ENCODE assay signal across 1 cellular context in the genomic region with DNA sequence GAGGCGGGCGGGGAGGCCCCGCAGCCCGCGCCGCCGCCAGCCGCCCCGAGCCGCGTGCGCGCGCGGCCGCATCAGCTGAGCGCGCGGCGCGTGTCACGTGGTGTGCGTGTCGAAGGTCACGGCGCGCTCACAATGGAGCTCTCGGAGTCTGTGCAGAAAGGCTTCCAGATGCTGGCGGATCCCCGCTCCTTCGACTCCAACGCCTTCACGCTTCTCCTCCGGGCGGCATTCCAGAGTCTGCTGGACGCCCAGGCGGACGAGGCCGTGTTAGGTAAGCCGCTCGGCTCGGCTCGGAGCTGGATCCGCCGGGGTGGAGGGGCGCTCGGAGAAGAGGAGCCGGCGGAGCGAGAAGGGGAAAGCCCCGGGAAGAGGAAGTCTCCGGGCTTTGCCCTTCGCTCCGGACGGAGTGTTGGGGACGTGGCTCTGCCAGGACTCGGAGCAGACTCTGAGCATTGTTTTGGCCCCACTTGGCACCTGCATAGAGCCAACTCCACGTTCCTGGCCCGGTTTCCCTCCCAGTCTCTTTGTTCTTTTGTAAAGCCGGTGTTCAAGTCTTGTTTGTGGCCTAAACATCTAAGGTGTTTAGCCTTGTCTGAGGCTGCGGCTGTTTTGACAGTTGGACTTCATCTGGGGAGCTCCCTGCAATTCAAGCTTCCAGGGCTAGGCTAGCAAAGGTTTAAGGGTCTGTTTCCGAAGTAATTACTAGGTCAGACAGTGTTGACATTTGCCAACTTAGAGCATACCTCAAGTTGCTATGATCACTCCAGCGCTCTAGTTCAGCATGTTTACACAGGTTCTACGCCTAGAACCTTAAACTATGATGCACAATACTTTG.
TF ChIP-seq lines count a peak whose summit lies in the region.

A gene (plus strand): TSS at position 103 of the 835 bp plus-strand sequence. CDS start 30 bp downstream, at position 133.

TF ChIP-seq in HepG2, 621 proteins besides CTCF, POLR2A, EP300 and RAD21 (continued from another document and continues in another):
- TF ChIP-seq, protein P1, sequence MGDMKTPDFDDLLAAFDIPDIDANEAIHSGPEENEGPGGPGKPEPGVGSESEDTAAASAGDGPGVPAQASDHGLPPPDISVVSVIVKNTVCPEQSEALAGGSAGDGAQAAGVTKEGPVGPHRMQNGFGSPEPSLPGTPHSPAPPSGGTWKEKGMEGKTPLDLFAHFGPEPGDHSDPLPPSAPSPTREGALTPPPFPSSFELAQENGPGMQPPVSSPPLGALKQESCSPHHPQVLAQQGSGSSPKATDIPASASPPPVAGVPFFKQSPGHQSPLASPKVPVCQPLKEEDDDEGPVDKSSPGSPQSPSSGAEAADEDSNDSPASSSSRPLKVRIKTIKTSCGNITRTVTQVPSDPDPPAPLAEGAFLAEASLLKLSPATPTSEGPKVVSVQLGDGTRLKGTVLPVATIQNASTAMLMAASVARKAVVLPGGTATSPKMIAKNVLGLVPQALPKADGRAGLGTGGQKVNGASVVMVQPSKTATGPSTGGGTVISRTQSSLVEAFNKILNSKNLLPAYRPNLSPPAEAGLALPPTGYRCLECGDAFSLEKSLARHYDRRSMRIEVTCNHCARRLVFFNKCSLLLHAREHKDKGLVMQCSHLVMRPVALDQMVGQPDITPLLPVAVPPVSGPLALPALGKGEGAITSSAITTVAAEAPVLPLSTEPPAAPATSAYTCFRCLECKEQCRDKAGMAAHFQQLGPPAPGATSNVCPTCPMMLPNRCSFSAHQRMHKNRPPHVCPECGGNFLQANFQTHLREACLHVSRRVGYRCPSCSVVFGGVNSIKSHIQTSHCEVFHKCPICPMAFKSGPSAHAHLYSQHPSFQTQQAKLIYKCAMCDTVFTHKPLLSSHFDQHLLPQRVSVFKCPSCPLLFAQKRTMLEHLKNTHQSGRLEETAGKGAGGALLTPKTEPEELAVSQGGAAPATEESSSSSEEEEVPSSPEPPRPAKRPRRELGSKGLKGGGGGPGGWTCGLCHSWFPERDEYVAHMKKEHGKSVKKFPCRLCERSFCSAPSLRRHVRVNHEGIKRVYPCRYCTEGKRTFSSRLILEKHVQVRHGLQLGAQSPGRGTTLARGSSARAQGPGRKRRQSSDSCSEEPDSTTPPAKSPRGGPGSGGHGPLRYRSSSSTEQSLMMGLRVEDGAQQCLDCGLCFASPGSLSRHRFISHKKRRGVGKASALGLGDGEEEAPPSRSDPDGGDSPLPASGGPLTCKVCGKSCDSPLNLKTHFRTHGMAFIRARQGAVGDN (CRISPR knock-in tag; IDR thresholded peaks at IDR 0.05) = peak; percentile 90
- TF ChIP-seq GABPB1 (CRISPR knock-in tag; IDR thresholded peaks at IDR 0.05) (peak; percentile 83; the same call in 1 of the 2 replicates), ASH2L (IDR thresholded peaks at IDR 0.05; ENCODE audit: insufficient read length, low read depth, low read length) (peak; percentile 81), IKZF4 (CRISPR knock-in tag; IDR thresholded peaks at IDR 0.05; ENCODE audit: borderline replicate concordance, low read depth, not compliant biosample characterization) (peak; percentile 87), MTF2 (CRISPR knock-in tag; IDR thresholded peaks at IDR 0.05; ENCODE audit: borderline replicate concordance) (peak; percentile 52; the same call in 1 of the 2 replicates), FOXC1 (CRISPR knock-in tag; IDR thresholded peaks at IDR 0.05; ENCODE audit: borderline replicate concordance) (0 out of 2 replicates have a peak, but pooled peaks have one; percentile 51), ZNF446 (CRISPR knock-in tag; IDR thresholded peaks at IDR 0.05) (0 out of 2 replicates have a peak, but pooled peaks have one; percentile 40), ZNF382 (CRISPR knock-in tag; IDR thresholded peaks at IDR 0.05; ENCODE audit: borderline replicate concordance) (no peak), ZNF451 (CRISPR knock-in tag; IDR thresholded peaks at IDR 0.05) (peak; percentile 64; the same call in 1 of the 2 replicates), BORCS8-MEF2B (CRISPR knock-in tag; IDR thresholded peaks at IDR 0.05) (peak; percentile 64), HOXA3 (CRISPR knock-in tag; IDR thresholded peaks at IDR 0.05) (peak; percentile 77), SOX6 (IDR thresholded peaks at IDR 0.05) (no peak), SOX6 (CRISPR knock-in tag; IDR thresholded peaks at IDR 0.05) (peak; percentile 48), SRY (CRISPR knock-in tag; IDR thresholded peaks at IDR 0.05) (0 out of 2 replicates have a peak, but pooled peaks have one; percentile 63), TBX2 (CRISPR knock-in tag; IDR thresholded peaks at IDR 0.05; ENCODE audit: borderline replicate concordance) (peak; percentile 51; the same call in 1 of the 2 replicates), ZNF510 (CRISPR knock-in tag; IDR thresholded peaks at IDR 0.05; ENCODE audit: low read depth) (peak; percentile 41; the same call in 1 of the 2 replicates), MYC (CRISPR knock-in tag; IDR thresholded peaks at IDR 0.05; ENCODE audit: borderline replicate concordance) (peak; percentile 71; the same call in 1 of the 2 replicates), ZNF264 (CRISPR knock-in tag; IDR thresholded peaks at IDR 0.05) (no peak; the same call in 1 of the 2 replicates), NCOA5 (CRISPR knock-in tag; IDR thresholded peaks at IDR 0.05) (no peak), CENPX (CRISPR knock-in tag; IDR thresholded peaks at IDR 0.05) (no peak), ZIK1 (CRISPR knock-in tag; IDR thresholded peaks at IDR 0.05; ENCODE audit: borderline replicate concordance, low read depth) (peak; percentile 74; the same call in 1 of the 2 replicates), ZNF10 (CRISPR knock-in tag; IDR thresholded peaks at IDR 0.05; ENCODE audit: borderline replicate concordance, low read depth) (no peak), AHR (CRISPR knock-in tag; IDR thresholded peaks at IDR 0.05) (peak; percentile 31; the same call in 1 of the 2 replicates), ZNF225 (CRISPR knock-in tag; IDR thresholded peaks at IDR 0.05) (0 out of 2 replicates have a peak, but pooled peaks have one; percentile 20), BHLHE40 (IDR thresholded peaks at IDR 0.05; ENCODE audit: low read length) (peak; percentile 48; the same call in 1 of the 2 replicates), MIXL1 (CRISPR knock-in tag; IDR thresholded peaks at IDR 0.05) (0 out of 2 replicates have a peak, but pooled peaks have one; percentile 17), ZNF180 (CRISPR knock-in tag; IDR thresholded peaks at IDR 0.05; ENCODE audit: borderline replicate concordance, low read depth) (no peak), SOX5 (CRISPR knock-in tag; IDR thresholded peaks at IDR 0.05; ENCODE audit: borderline replicate concordance) (0 out of 2 replicates have a peak, but pooled peaks have one; percentile 19)
- TF ChIP-seq, protein P2, sequence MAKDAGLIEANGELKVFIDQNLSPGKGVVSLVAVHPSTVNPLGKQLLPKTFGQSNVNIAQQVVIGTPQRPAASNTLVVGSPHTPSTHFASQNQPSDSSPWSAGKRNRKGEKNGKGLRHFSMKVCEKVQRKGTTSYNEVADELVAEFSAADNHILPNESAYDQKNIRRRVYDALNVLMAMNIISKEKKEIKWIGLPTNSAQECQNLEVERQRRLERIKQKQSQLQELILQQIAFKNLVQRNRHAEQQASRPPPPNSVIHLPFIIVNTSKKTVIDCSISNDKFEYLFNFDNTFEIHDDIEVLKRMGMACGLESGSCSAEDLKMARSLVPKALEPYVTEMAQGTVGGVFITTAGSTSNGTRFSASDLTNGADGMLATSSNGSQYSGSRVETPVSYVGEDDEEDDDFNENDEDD (CRISPR knock-in tag; IDR thresholded peaks at IDR 0.05; ENCODE audit: borderline replicate concordance) = peak; percentile 67; the same call in 1 of the 2 replicates
- TF ChIP-seq, protein P3, sequence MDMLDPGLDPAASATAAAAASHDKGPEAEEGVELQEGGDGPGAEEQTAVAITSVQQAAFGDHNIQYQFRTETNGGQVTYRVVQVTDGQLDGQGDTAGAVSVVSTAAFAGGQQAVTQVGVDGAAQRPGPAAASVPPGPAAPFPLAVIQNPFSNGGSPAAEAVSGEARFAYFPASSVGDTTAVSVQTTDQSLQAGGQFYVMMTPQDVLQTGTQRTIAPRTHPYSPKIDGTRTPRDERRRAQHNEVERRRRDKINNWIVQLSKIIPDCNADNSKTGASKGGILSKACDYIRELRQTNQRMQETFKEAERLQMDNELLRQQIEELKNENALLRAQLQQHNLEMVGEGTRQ (IDR thresholded peaks at IDR 0.05; ENCODE audit: low read depth, low read length) = peak; percentile 93
- TF ChIP-seq, protein P3 (CRISPR knock-in tag; IDR thresholded peaks at IDR 0.05; ENCODE audit: borderline replicate concordance) = peak; percentile 78; the same call in 1 of the 2 replicates
- TF ChIP-seq, protein P4, sequence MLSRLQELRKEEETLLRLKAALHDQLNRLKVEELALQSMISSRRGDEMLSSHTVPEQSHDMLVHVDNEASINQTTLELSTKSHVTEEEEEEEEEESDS (CRISPR knock-in tag; IDR thresholded peaks at IDR 0.05; ENCODE audit: borderline replicate concordance) = no peak; the same call in 1 of the 2 replicates
- TF ChIP-seq, protein P5, sequence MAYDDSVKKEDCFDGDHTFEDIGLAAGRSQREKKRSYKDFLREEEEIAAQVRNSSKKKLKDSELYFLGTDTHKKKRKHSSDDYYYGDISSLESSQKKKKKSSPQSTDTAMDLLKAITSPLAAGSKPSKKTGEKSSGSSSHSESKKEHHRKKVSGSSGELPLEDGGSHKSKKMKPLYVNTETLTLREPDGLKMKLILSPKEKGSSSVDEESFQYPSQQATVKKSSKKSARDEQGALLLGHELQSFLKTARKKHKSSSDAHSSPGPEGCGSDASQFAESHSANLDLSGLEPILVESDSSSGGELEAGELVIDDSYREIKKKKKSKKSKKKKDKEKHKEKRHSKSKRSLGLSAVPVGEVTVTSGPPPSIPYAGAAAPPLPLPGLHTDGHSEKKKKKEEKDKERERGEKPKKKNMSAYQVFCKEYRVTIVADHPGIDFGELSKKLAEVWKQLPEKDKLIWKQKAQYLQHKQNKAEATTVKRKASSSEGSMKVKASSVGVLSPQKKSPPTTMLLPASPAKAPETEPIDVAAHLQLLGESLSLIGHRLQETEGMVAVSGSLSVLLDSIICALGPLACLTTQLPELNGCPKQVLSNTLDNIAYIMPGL (CRISPR knock-in tag; IDR thresholded peaks at IDR 0.05; ENCODE audit: borderline replicate concordance in 1 of 2, low read depth in 1 of 2) = peak; percentile 70 to 80; a peak in 3 of 4 replicates
- TF ChIP-seq, protein P6, sequence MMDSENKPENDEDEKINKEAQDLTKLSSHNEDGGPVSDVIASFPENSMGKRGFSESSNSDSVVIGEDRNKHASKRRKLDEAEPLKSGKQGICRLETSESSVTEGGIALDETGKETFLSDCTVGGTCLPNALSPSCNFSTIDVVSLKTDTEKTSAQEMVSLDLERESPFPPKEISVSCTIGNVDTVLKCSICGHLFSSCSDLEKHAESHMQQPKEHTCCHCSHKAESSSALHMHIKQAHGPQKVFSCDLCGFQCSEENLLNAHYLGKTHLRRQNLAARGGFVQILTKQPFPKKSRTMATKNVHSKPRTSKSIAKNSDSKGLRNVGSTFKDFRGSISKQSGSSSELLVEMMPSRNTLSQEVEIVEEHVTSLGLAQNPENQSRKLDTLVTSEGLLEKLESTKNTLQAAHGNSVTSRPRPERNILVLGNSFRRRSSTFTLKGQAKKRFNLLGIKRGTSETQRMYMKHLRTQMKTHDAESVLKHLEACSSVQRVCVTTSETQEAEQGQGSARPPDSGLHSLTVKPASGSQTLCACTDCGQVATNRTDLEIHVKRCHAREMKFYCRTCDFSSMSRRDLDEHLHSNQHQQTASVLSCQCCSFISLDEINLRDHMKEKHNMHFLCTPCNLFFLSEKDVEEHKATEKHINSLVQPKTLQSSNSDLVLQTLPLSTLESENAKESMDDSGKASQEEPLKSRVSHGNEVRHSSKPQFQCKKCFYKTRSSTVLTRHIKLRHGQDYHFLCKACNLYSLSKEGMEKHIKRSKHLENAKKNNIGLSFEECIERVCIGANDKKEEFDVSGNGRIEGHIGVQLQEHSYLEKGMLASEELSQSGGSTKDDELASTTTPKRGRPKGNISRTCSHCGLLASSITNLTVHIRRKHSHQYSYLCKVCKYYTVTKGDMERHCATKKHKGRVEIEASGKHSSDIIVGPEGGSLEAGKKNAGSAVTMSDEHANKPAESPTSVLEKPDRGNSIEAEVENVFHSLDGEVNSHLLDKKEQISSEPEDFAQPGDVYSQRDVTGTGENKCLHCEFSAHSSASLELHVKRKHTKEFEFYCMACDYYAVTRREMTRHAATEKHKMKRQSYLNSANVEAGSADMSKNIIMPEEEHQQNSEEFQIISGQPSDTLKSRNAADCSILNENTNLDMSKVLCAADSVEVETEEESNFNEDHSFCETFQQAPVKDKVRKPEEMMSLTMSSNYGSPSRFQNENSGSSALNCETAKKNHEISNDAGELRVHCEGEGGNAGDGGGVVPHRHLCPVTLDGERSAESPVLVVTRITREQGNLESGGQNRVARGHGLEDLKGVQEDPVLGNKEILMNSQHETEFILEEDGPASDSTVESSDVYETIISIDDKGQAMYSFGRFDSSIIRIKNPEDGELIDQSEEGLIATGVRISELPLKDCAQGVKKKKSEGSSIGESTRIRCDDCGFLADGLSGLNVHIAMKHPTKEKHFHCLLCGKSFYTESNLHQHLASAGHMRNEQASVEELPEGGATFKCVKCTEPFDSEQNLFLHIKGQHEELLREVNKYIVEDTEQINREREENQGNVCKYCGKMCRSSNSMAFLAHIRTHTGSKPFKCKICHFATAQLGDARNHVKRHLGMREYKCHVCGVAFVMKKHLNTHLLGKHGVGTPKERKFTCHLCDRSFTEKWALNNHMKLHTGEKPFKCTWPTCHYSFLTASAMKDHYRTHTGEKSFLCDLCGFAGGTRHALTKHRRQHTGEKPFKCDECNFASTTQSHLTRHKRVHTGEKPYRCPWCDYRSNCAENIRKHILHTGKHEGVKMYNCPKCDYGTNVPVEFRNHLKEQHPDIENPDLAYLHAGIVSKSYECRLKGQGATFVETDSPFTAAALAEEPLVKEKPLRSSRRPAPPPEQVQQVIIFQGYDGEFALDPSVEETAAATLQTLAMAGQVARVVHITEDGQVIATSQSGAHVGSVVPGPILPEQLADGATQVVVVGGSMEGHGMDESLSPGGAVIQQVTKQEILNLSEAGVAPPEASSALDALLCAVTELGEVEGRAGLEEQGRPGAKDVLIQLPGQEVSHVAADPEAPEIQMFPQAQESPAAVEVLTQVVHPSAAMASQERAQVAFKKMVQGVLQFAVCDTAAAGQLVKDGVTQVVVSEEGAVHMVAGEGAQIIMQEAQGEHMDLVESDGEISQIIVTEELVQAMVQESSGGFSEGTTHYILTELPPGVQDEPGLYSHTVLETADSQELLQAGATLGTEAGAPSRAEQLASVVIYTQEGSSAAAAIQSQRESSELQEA (CRISPR knock-in tag; IDR thresholded peaks at IDR 0.05; ENCODE audit: not compliant biosample characterization) = peak; percentile 85
